ENCODE assay signal across 22 cellular contexts in the genomic region with DNA sequence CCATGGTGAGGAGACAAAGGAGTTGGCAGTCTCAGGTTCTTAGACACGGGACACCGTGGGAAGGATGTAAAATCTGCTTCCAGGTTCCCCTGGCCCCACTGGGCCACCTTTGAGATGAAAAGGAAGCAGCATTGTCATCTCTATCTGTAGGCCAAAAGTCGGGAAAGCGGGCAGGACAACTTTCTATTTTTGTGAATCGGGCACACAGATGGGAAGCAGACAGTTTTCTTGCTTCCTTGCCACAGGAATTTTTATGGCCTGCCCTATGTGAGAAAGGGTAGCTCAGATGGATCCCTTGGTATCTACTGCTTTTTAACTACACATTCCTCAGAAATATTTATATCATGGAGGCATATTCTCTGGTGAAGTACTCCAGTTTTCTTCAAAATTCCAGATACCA.
DNase-seq lines count a peak whose midpoint lies in the region; ATAC-seq, FAIRE-seq and TF ChIP-seq lines count a peak whose summit lies in the region.
"Had no signal": no experiment of that assay in that cellular context is flagged by ENCODE, and none has a peak within 500 bp of the region (broad histone marks: within the 10 kb centered on the region; RNA-seq: fewer than 3 reads in every experiment).

No MANE protein-coding gene starts in this region.

- no peaks in the 10 kb centered on the region for H3K9me3 ChIP-seq in SU-DHL-6 (ENCODE audit: insufficient read depth, low read length)
- peaks cover 0 to 21% (median 0%) of the 10 kb centered on the region in 8 donors for H3K9me3 ChIP-seq in spleen
- H3K9me3 ChIP-seq in Karpas-422 (ENCODE audit: low read length), result peaks cover 68% of the 10 kb centered on the region
- H3K9me3 ChIP-seq: HAP-1 had no signal

- H3K9ac ChIP-seq in SU-DHL-6 (ENCODE audit: low read length), result no peak overlapping the region
- H3K9ac ChIP-seq in Karpas-422 (ENCODE audit: low read length), result no peak overlapping the region

- TF ChIP-seq CTCF in SU-DHL-6 (IDR thresholded peaks at IDR 0.05; ENCODE audit: insufficient read depth, low read length, poor library complexity, severe bottlenecking), result no peak
- TF ChIP-seq CTCF in spleen (IDR thresholded peaks at IDR 0.05 in 8 of 11, conservative IDR thresholded peaks at IDR 0.05 in 3 of 11), result no peak
- TF ChIP-seq CTCF in natural killer cell (IDR thresholded peaks at IDR 0.05), result no peak

- no peaks in the 10 kb centered on the region for H3F3A ChIP-seq in SU-DHL-6 (ENCODE audit: insufficient read depth)

- no peaks in the 10 kb centered on the region for H3K4me1 Mint-ChIP-seq in natural killer cell
- H3K4me1 Mint-ChIP-seq: CD14-positive monocyte had no signal

- H2AFZ ChIP-seq in SU-DHL-6 (ENCODE audit: low read depth, low read length, severe bottlenecking), result peak overlapping the region; percentile 7
- H2AFZ ChIP-seq in Karpas-422 (ENCODE audit: low read length), result no peak overlapping the region

- no peak overlapping the region for H3K4me2 ChIP-seq in SU-DHL-6 (ENCODE audit: low read depth, low read length, poor library complexity, severe bottlenecking)
- H3K4me2 ChIP-seq in Karpas-422 (ENCODE audit: low read depth, low read length, poor library complexity, severe bottlenecking), result no peak overlapping the region

- H3K79me2 ChIP-seq in SU-DHL-6 (ENCODE audit: insufficient read depth, low read length) (no peaks in the 10 kb centered on the region), Karpas-422 (ENCODE audit: low read length) (no peaks in the 10 kb centered on the region)

- intact Hi-C loops in spleen (cut with DNase I; ENCODE audit: low total_unique reads), result no loop called here
- intact Hi-C loops in natural killer cell (cut with micrococcal nuclease), result no loop called here

- WGBS in spleen, 5 donors, result 53 to 73% (median 60%) methylated on average over 5 of the region's 5 CpGs

- H3K27ac ChIP-seq in SU-DHL-6 (ENCODE audit: low read depth, low read length) (no peak overlapping the region), spleen (no peak overlapping the region), Karpas-422 (ENCODE audit: low read length) (no peak overlapping the region)
- H3K27ac ChIP-seq: HL-60 had no signal

- peaks cover 13 to 19% of the 10 kb centered on the region in 2 donors for H3K9me3 Mint-ChIP-seq in natural killer cell

- H4K20me1 ChIP-seq in SU-DHL-6 (ENCODE audit: low read depth, low read length), result no peaks in the 10 kb centered on the region
- no peaks in the 10 kb centered on the region for H4K20me1 ChIP-seq in Karpas-422 (ENCODE audit: insufficient read depth, low read depth, low read length)

- DNase-seq in H4 (ENCODE audit: low spot score) (peak; percentile 54), left kidney (ENCODE audit: low read depth, low spot score) (peak; percentile 16), urothelium cell line (ENCODE audit: low spot score) (peak; percentile 49), spleen (no peak), natural killer cell (no peak), Karpas-422 (no peak)
- DNase-seq: ACHN; DND-41; IMR-90; MM.1S; NCI-H1092 treated with DMSO at 0.1 percent for 48 hours; NCI-H146; NCI-H2029 treated with DMSO at 0.1 percent for 48 hours; NCI-H446 treated with DMSO at 0.1 percent for 48 hours; NCI-H69; NK-92 treated with Interleukin-12 subunit alpha and Interleukin-12 subunit beta, amount 100 ng/mL, for 24 hours; SIG-M5 had no signal

- H3K4me1 ChIP-seq in spleen (no peaks in the 10 kb centered on the region), Karpas-422 (ENCODE audit: low read length) (no peaks in the 10 kb centered on the region)
- H3K4me1 ChIP-seq: HAP-1 had no signal

- ATAC-seq in natural killer cell, result no peak

- H3K27me3 Mint-ChIP-seq in natural killer cell (ENCODE audit: low read depth in 2 of 2), result no peaks in the 10 kb centered on the region

- no peaks in the 10 kb centered on the region for H3K27me3 ChIP-seq in SU-DHL-6 (ENCODE audit: low read length)
- no peaks in the 10 kb centered on the region for H3K27me3 ChIP-seq in spleen (replicated peaks in 1 of 7)
- no peaks in the 10 kb centered on the region for H3K27me3 ChIP-seq in Karpas-422 (ENCODE audit: low read length)

- TF ChIP-seq POLR2A in spleen (IDR thresholded peaks at IDR 0.05), result no peak

- no peak overlapping the region for H3K4me3 ChIP-seq in SU-DHL-6 (ENCODE audit: insufficient read depth, low read length, poor library complexity, severe bottlenecking)
- H3K4me3 ChIP-seq in spleen, result no peak overlapping the region
- H3K4me3 ChIP-seq in Karpas-422 (ENCODE audit: low read length), result no peak overlapping the region
- H3K4me3 ChIP-seq: HAP-1 had no signal

- H3K9me2 ChIP-seq in SU-DHL-6 (replicated peaks; ENCODE audit: insufficient read depth, low read length) (no peaks in the 10 kb centered on the region), Karpas-422 (replicated peaks; ENCODE audit: insufficient read depth, low read length) (no peaks in the 10 kb centered on the region)

- no peaks in the 10 kb centered on the region for H3K36me3 Mint-ChIP-seq in natural killer cell
- H3K36me3 Mint-ChIP-seq: CD14-positive monocyte had no signal

- no peaks in the 10 kb centered on the region for H3K36me3 ChIP-seq in SU-DHL-6 (ENCODE audit: low read length)
- H3K36me3 ChIP-seq in spleen, result no peaks in the 10 kb centered on the region
- no peaks in the 10 kb centered on the region for H3K36me3 ChIP-seq in Karpas-422 (ENCODE audit: insufficient read depth, low read length)
- H3K36me3 ChIP-seq: HAP-1 had no signal

- no peak overlapping the region for H3K27ac Mint-ChIP-seq in natural killer cell
- H3K27ac Mint-ChIP-seq: CD14-positive monocyte had no signal

- H3K4me3 Mint-ChIP-seq in natural killer cell, result no peak overlapping the region
- H3K4me3 Mint-ChIP-seq: CD14-positive monocyte had no signal

- FAIRE-seq in urothelium cell line (lab: Jason Lieb, UNC), result no peak
- FAIRE-seq: HTR-8/SVneo had no signal

Comparison
In these comparisons a context has a peak if more than half of its experiments do, and no peak if none do; other contexts are left out.
1. DNase-seq: peak in H4 (single experiment), left kidney (single experiment) and urothelium cell line (single experiment); none in spleen (single experiment), natural killer cell (single experiment) and Karpas-422 (single experiment).